Comparison of ENCODE assay signal across 8 cellular contexts in the genomic region with DNA sequence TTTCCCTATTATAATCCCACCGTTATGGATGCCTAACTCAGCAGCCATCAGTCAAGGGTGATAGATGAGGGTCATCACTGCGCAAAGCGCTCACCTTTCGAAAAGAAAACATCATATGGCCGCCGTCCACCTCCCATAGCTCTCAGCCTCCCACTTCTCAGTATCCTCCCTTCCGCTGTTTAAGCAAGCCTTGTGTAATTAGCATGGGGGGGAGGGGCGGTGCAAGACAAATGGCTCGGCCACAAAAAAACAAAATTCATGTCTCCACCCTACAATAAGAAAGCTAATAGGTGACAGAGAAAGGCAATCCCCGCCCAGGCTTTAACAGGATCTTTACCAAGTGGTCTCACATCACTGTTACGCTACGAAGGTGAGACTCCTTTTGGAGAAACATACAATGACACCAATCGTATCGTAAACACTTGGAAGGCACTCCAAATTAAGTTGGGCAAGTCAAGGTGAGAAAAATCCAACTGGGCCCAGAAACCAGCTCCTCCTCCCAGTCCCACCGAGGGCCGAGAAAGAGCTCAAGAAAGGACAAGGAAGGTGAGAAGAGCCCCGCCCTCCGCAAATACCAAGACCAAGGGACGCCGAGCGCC. TPM values are rescaled to one million over a fixed set of nuclear protein-coding genes. Genes with fewer than 3 reads are reported as not detected.
A peak's percentile ranks its signal among the peaks of the same experiment; 100 is the strongest.
DNase-seq lines count a peak whose midpoint lies in the region; ATAC-seq and TF ChIP-seq lines count a peak whose summit lies in the region.

No MANE protein-coding gene starts in this region.

- no peaks in the 10 kb centered on the region for H3K27me3 ChIP-seq in esophagus (ENCODE audit: control insufficient read depth in 1 of 2, insufficient read depth in 2 of 2, low read length in 2 of 2)
- H3K27me3 ChIP-seq in tibial artery, result no peaks in the 10 kb centered on the region

- peaks cover 15 to 22% of the 10 kb centered on the region in 2 donors for H3K36me3 Mint-ChIP-seq in naive B cell

- peak; percentile 27 for ATAC-seq in GM21515 (IDR thresholded peaks at IDR 0.05; ENCODE audit: unreplicated experiment)
- peak; percentile 35 to 42 for ATAC-seq in naive B cell (ENCODE audit: low read depth in 2 of 2)

- no peaks in the 10 kb centered on the region for H3K27me3 Mint-ChIP-seq in naive B cell

- no peaks in the 10 kb centered on the region for H3K9me3 Mint-ChIP-seq in naive B cell

- H3K9me3 ChIP-seq in esophagus (ENCODE audit: control insufficient read depth in 2 of 2, insufficient read depth in 1 of 2, low read depth in 1 of 2, low read length in 1 of 2), result no peaks in the 10 kb centered on the region
- no peaks in the 10 kb centered on the region for H3K9me3 ChIP-seq in tibial artery

- H3K4me1 ChIP-seq in esophagus (ENCODE audit: control insufficient read depth in 2 of 2, insufficient read depth in 2 of 2, low read length in 1 of 2), result peaks cover 0 to 3% of the 10 kb centered on the region in 2 donors
- peaks cover 0 to 36% (median 31%) of the 10 kb centered on the region in 4 donors for H3K4me1 ChIP-seq in tibial artery

- H3K27ac ChIP-seq in esophagus (ENCODE audit: low read depth in 2 of 2, low read length in 1 of 2) (peak overlapping the region; percentile 83 to 98), tibial artery (peak overlapping the region; percentile 91 to 94)

- no peak for TF ChIP-seq CTCF in AG09319 (IDR thresholded peaks at IDR 0.05; ENCODE audit: low read depth, low read length)
- no peak for TF ChIP-seq CTCF in tibial artery (IDR thresholded peaks at IDR 0.05)

- H3K4me1 Mint-ChIP-seq in naive B cell, result peaks cover 36 to 47% (median 42%) of the 10 kb centered on the region in 3 donors

- H3K36me3 ChIP-seq in esophagus (ENCODE audit: control insufficient read depth in 2 of 2, insufficient read depth in 2 of 2, low read length in 1 of 2) (peaks cover 4 to 23% of the 10 kb centered on the region in 2 donors), tibial artery (peaks cover 37 to 43% (median 41%) of the 10 kb centered on the region in 3 donors)

- WGBS in esophagus, 2 donors, result 0% methylated on average over 21 of the region's 21 CpGs

- intact Hi-C loops in tibial artery (cut with DNase I; ENCODE audit: low total_unique reads), result loop anchor here (2.0 kb wide), 1 partner anchor 42 kb away; the partner anchor contains the start of gene MICB

- DNase-seq in AG09319 (ENCODE audit: extremely low read depth, low read depth) (peak; percentile 28), NCI-H510A (lab: John Stamatoyannopoulos, UW) (peak; percentile 71), naive B cell (peak; percentile 69), tibial artery (peak in 1 of 2 donors; percentile 61), SHP77 treated with DMSO at 0.1 percent for 48 hours (lab: John Stamatoyannopoulos, UW) (no peak)
- peak; percentile 79 for DNase-seq in activated CD8-positive, alpha-beta memory T cell treated with anti-CD3 and anti-CD28 coated beads, Interleukin-2, amount 50 U/mL, for 48 hours

- peak overlapping the region; percentile 70 to 94 for H3K4me3 ChIP-seq in esophagus (ENCODE audit: low read depth in 1 of 2, low read length in 2 of 2)
- peak overlapping the region; percentile 69 to 71 for H3K4me3 ChIP-seq in tibial artery

- H3K27ac Mint-ChIP-seq in naive B cell, result peak overlapping the region; percentile 97 to 100 (median 100)

- peak overlapping the region; percentile 90 to 100 (median 99) for H3K4me3 Mint-ChIP-seq in naive B cell

RNA-seq across cellular contexts. Expression of gene DDX39B, which starts 0.6 kb away (rescaled TPM):
- polyA plus RNA-seq in esophagus (100 to 1,000 TPM; 181 to 321 TPM), naive B cell (ENCODE audit: low read depth in 6 of 6) (100 to 1,000 TPM in 1 of 6 donors, 10 to 100 TPM in 5; 41.6 to 117 (median 74.5) TPM)

RNA-seq across cellular contexts. Expression of gene ATP6V1G2, which starts 5.2 kb away (rescaled TPM):
- under 1 TPM; 0.32 to 0.49 TPM for polyA plus RNA-seq in esophagus
- polyA plus RNA-seq in naive B cell (ENCODE audit: low read depth in 6 of 6), result under 1 TPM in 2 of 6 donors, not detected in 4; 0.67 to 0.69 TPM

RNA-seq across cellular contexts. Expression of gene NFKBIL1, which starts 6.2 kb away (rescaled TPM):
- polyA plus RNA-seq in esophagus (10 to 100 TPM; 16.1 to 20.2 TPM), naive B cell (ENCODE audit: low read depth in 6 of 6) (10 to 100 TPM in 2 of 6 donors, 1 to 10 TPM in 3, under 1 TPM in 1; 0.24 to 11.4 (median 8.9) TPM)

RNA-seq across cellular contexts. Expression of gene MCCD1, which starts 12.4 kb away (rescaled TPM):
- polyA plus RNA-seq in esophagus, result not detected
- not detected for polyA plus RNA-seq in naive B cell (ENCODE audit: low read depth in 6 of 6)

RNA-seq across cellular contexts. Expression of gene LTA, which starts 30.9 kb away (rescaled TPM):
- polyA plus RNA-seq in esophagus (under 1 TPM; 0.10 to 0.14 TPM), naive B cell (ENCODE audit: low read depth in 6 of 6) (10 to 100 TPM in 5 of 6 donors, 1 to 10 TPM in 1; 6.6 to 26.0 (median 19.4) TPM)
